In the genomic region with DNA sequence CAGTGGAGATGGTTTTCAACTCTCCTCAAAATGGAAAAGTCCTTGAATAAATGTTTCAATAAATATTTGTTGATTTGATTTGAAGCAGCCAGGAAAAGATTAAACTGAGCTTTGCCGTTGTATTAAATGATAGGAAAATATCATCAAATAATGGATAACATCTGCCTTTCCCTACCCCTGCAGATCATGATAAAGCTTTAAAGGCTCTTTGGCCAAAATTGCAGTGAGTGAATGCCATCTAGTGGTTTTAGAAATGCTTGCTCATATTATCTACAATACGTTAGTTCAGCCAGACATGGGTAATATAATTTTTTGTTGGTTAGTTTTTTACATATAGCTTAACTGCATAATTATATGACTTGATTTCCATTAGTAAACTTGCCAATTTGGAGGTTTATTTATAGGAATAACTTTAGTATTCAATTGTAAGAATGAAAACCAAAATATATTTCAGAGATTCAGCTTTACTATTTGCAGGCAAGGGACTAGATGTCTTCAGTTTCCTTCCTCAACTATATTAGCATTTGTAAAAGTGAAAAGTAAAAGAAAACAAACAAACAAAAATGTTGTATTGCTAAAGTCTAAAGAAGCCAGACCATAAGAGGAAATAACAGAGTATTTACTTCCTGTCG, we compare ENCODE assay signal across 8 cellular contexts.
A peak's percentile ranks its signal among the peaks of the same experiment; 100 is the strongest.
DNase-seq lines count a peak whose midpoint lies in the region; ATAC-seq and TF ChIP-seq lines count a peak whose summit lies in the region.

No MANE protein-coding gene starts in this region.

- in situ Hi-C loops in G401 (cut with HindIII; ENCODE audit: low sequenced_read_pairs) (no loop called here), GM23248 (cut with MboI) (no loop called here), gastrocnemius medialis (cut with MboI; ENCODE audit: low sequenced_read_pairs in 4 of 4) (no loop called here)

- H3K27ac ChIP-seq in GM23248, result no peak overlapping the region
- no peak overlapping the region for H3K27ac ChIP-seq in gastrocnemius medialis

- no peak overlapping the region for H3K9ac ChIP-seq in GM23248

- no peaks in the 10 kb centered on the region for H3K79me2 ChIP-seq in GM23248 (ENCODE audit: insufficient read depth)

- 20 to 22% methylated on average over 3 of the region's 3 CpGs for WGBS in GM23248 (ENCODE audit: low coverage in 1 of 2, low lambda C conversion rate in 2 of 2, missing lambda C conversion rate in 2 of 2), 2 experiments

- H2AFZ ChIP-seq in GM23248, result no peak overlapping the region

- H3K4me2 ChIP-seq in GM23248 (ENCODE audit: unreplicated experiment), result no peak overlapping the region

- H4K20me1 ChIP-seq in GM23248 (ENCODE audit: insufficient read depth), result no peaks in the 10 kb centered on the region

- ATAC-seq in SK-N-SH treated with all-trans-retinoic acid at 6 μM for 48 hours, result peak; percentile 94
- ATAC-seq in gastrocnemius medialis, result no peak

- no peaks in the 10 kb centered on the region for H3K9me3 ChIP-seq in GM23248 (ENCODE audit: low read depth)
- no peaks in the 10 kb centered on the region for H3K9me3 ChIP-seq in gastrocnemius medialis

- H3K4me3 ChIP-seq in GM23248 (no peak overlapping the region), foreskin fibroblast (ENCODE audit: low read depth in 1 of 2, low read length in 2 of 2) (no peak overlapping the region), gastrocnemius medialis (no peak overlapping the region)

- TF ChIP-seq POLR2A in gastrocnemius medialis (IDR thresholded peaks at IDR 0.05), result no peak

- H3K4me1 ChIP-seq in GM23248 (ENCODE audit: insufficient read depth) (no peaks in the 10 kb centered on the region), gastrocnemius medialis (no peaks in the 10 kb centered on the region)

- intact Hi-C loops in gastrocnemius medialis (cut with DNase I; ENCODE audit: low total_unique reads), result no loop called here

- H3K9me2 ChIP-seq in GM23248 (ENCODE audit: insufficient read depth), result no peaks in the 10 kb centered on the region

- peak; percentile 88 for DNase-seq in G401 (ENCODE audit: low spot score)
- DNase-seq in GM23248, result peak; percentile 65
- peak; percentile 39 for DNase-seq in MV-4-11 (lab: John Stamatoyannopoulos, UW)
- DNase-seq in foreskin fibroblast, result peak; percentile 41 to 77
- no peak for DNase-seq in gastrocnemius medialis
- no peak for DNase-seq in NCI-H187 treated with DMSO at 0.1 percent for 48 hours (lab: John Stamatoyannopoulos, UW)
- DNase-seq in NK-92 treated with Interleukin-12 subunit alpha and Interleukin-12 subunit beta, amount 100 ng/mL, for 24 hours (lab: John Stamatoyannopoulos, UW), result no peak

- H3K27me3 ChIP-seq in GM23248 (replicated peaks; ENCODE audit: insufficient read depth), result 0 out of 2 replicates have a peak, but pooled peaks cover 7% of the 10 kb centered on the region
- H3K27me3 ChIP-seq in gastrocnemius medialis, result no peaks in the 10 kb centered on the region

- H3K36me3 ChIP-seq in GM23248 (ENCODE audit: low read depth) (no peaks in the 10 kb centered on the region), gastrocnemius medialis (no peaks in the 10 kb centered on the region)

- H3F3A ChIP-seq in GM23248 (ENCODE audit: insufficient read depth), result no peaks in the 10 kb centered on the region

- TF ChIP-seq CTCF in foreskin fibroblast (IDR thresholded peaks at IDR 0.05; ENCODE audit: low read depth, low read length) (peak; percentile 52), gastrocnemius medialis (IDR thresholded peaks at IDR 0.05 in 4 of 5, conservative IDR thresholded peaks at IDR 0.05 in 1 of 5) (peak in 3 of 5 experiments; percentile 39 to 53 (median 52))

TF ChIP-seq in SK-N-SH treated with all-trans-retinoic acid at 6 μM for 48 hours, 23 proteins besides CTCF, POLR2A, EP300 and RAD21:
- TF ChIP-seq TOX (CRISPR knock-in tag; IDR thresholded peaks at IDR 0.05; ENCODE audit: borderline replicate concordance), result no peak
- TF ChIP-seq, protein P1, sequence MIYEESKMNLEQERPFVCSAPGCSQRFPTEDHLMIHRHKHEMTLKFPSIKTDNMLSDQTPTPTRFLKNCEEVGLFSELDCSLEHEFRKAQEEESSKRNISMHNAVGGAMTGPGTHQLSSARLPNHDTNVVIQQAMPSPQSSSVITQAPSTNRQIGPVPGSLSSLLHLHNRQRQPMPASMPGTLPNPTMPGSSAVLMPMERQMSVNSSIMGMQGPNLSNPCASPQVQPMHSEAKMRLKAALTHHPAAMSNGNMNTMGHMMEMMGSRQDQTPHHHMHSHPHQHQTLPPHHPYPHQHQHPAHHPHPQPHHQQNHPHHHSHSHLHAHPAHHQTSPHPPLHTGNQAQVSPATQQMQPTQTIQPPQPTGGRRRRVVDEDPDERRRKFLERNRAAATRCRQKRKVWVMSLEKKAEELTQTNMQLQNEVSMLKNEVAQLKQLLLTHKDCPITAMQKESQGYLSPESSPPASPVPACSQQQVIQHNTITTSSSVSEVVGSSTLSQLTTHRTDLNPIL (CRISPR knock-in tag; IDR thresholded peaks at IDR 0.05; ENCODE audit: low read depth), result no peak
- peak; percentile 25; the same call in 1 of the 2 replicates for TF ChIP-seq TCF4 (CRISPR knock-in tag; IDR thresholded peaks at IDR 0.05; ENCODE audit: borderline replicate concordance)
- TF ChIP-seq ZC3H10 (CRISPR knock-in tag; IDR thresholded peaks at IDR 0.05), result no peak

Comparison
In these comparisons a context has a peak if more than half of its experiments do, and no peak if none do; other contexts are left out.
1. DNase-seq: peak in G401 (single experiment), GM23248 (single experiment), MV-4-11 (single experiment) and foreskin fibroblast (2 of 2); none in gastrocnemius medialis (0 of 2), NCI-H187 treated with DMSO at 0.1 percent for 48 hours (single experiment) and NK-92 treated with Interleukin-12 subunit alpha and Interleukin-12 subunit beta, amount 100 ng/mL, for 24 hours (single experiment).